In genomic region chr12:49336645-49337584, GRCh38 we compare ENCODE assay signal across 8 cellular contexts. TPM values are rescaled to one million over a fixed set of nuclear protein-coding genes. Genes with fewer than 3 reads are reported as not detected.
A peak's percentile ranks its signal among the peaks of the same experiment; 100 is the strongest.
DNase-seq lines count a peak whose midpoint lies in the region; ATAC-seq and TF ChIP-seq lines count a peak whose summit lies in the region.

C1QL4 (minus strand) TSS chr12:49337188; CDS start chr12:49336477, 711 bp downstream.

- H3K4me2 ChIP-seq in OCI-LY3 (ENCODE audit: low read length): peak within 1 kb of the TSS; percentile 84

- H3K27ac ChIP-seq in OCI-LY3 (ENCODE audit: low read length) (no peak within 1 kb of the TSS), muscle layer of duodenum (ENCODE audit: low read length) (no peak within 1 kb of the TSS)

- H3K4me1 ChIP-seq in OCI-LY3 (ENCODE audit: low read length): peaks cover 6% of the 10 kb centered on the region; the same call in 1 of the 2 replicates
- peaks cover 0 to 25% of the 10 kb centered on the region in 2 donors for H3K4me1 ChIP-seq in muscle layer of duodenum (ENCODE audit: control insufficient read depth in 1 of 2, insufficient read depth in 2 of 2, low read length in 2 of 2)

- H3K79me2 ChIP-seq in OCI-LY3 (ENCODE audit: low read length): no peaks in the 10 kb centered on the region

- no peaks in the 10 kb centered on the region for H3K36me3 ChIP-seq in OCI-LY3 (replicated peaks; ENCODE audit: low read depth, low read length)
- H3K36me3 ChIP-seq in muscle layer of duodenum (ENCODE audit: control insufficient read depth in 1 of 2, insufficient read depth in 2 of 2, low read length in 2 of 2): no peaks in the 10 kb centered on the region

- peak within 1 kb of the TSS; percentile 97 for H2AFZ ChIP-seq in OCI-LY3 (ENCODE audit: low read depth, low read length)

- ATAC-seq in esophagus mucosa: peak; percentile 82

- no peaks in the 10 kb centered on the region for H4K20me1 ChIP-seq in OCI-LY3 (ENCODE audit: insufficient read depth, low read length)

- H3K9ac ChIP-seq in OCI-LY3 (ENCODE audit: low read length): peak within 1 kb of the TSS; percentile 59

- H3K4me3 ChIP-seq in OCI-LY3 (ENCODE audit: low read length) (peak within 1 kb of the TSS; percentile 76), muscle layer of duodenum (ENCODE audit: low read depth in 1 of 2, low read length in 2 of 2) (peak within 1 kb of the TSS; percentile 26 to 55)

- DNase-seq in DMS 273 (lab: John Stamatoyannopoulos, UW; ENCODE audit: unreplicated experiment) (peak; percentile 90), DMS 273 treated with DMSO at 0.1 percent for 48 hours (lab: John Stamatoyannopoulos, UW) (no peak), HT-29 (ENCODE audit: low spot score) (peak; percentile 79), activated T-cell treated with anti-CD3 and anti-CD28 coated beads for 4 hours (peak; percentile 88)
- DNase-seq in stimulated activated CD8-positive, alpha-beta memory T cell treated with anti-CD3 and anti-CD28 coated beads, Interleukin-7, amount 100 ng/mL, for 1 hour (ENCODE audit: low read depth in 2 of 2): peak; percentile 82 to 83

- no peaks in the 10 kb centered on the region for H3K9me3 ChIP-seq in OCI-LY3 (ENCODE audit: insufficient read depth, low read length)
- no peaks in the 10 kb centered on the region for H3K9me3 ChIP-seq in muscle layer of duodenum (ENCODE audit: control insufficient read depth in 1 of 2, low read length in 2 of 2)

- H3K27me3 ChIP-seq in OCI-LY3 (ENCODE audit: low read depth, low read length) (no peaks in the 10 kb centered on the region; the same call in 1 of the 2 replicates), muscle layer of duodenum (ENCODE audit: low read depth, low read length) (peaks cover 51% of the 10 kb centered on the region)

- TF ChIP-seq CTCF in OCI-LY3 (IDR thresholded peaks at IDR 0.05; ENCODE audit: low read depth, low read length): peak; percentile 77

RNA-seq across cellular contexts. Expression of gene C1QL4, which starts in this region (rescaled TPM):
- total RNA-seq in HT-29 (2014; rRNA removed; shearing (Covaris generic)): not detected in 2 replicates
- not detected for total RNA-seq in esophagus mucosa

Comparison
In these comparisons a context has a peak if more than half of its experiments do, and no peak if none do; other contexts are left out.
1. Peak in DNase-seq in HT-29; RNA of the gene not detected or under 1 TPM.
2. Peak in ATAC-seq in esophagus mucosa; RNA of the gene not detected or under 1 TPM.